ENCODE assay signal across 24 cellular contexts in the genomic region with DNA sequence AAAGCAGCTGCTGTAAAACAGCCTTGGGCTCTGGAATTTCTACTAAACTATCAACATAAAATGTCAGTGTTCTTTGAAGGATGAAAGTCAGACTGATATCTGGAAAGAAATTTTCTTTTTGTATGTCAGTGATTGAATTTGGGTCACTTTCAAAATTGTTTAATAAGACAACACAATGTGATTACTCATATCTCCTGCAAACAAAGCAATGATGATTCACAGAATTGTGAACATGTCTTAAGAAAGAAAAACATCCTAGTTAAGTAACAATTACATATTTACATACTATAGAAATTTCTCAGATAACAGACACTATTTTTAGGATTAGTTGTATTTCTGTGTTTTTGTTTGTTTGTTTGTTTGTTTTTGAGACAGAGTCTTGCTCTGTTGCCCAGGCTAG.
DNase-seq lines count a peak whose midpoint lies in the region; ATAC-seq and TF ChIP-seq lines count a peak whose summit lies in the region.
"Had no signal": no experiment of that assay in that cellular context is flagged by ENCODE, and none has a peak within 500 bp of the region (broad histone marks: within the 10 kb centered on the region; RNA-seq: fewer than 3 reads in every experiment).

No MANE protein-coding gene starts in this region.

- H3K36me3 ChIP-seq in adipocyte (ENCODE audit: control insufficient read depth, insufficient read depth, low read length, severe bottlenecking) (no peaks in the 10 kb centered on the region), mesendoderm (ENCODE audit: control insufficient read depth, insufficient read depth, low read length) (no peaks in the 10 kb centered on the region)
- H3K36me3 ChIP-seq: ascending aorta, esophagus muscularis mucosa, right atrium auricular region, tibial nerve had no signal

- ATAC-seq in HG03469 (IDR thresholded peaks at IDR 0.05; ENCODE audit: unreplicated experiment) = no peak
- no peak for ATAC-seq in GM18868 (IDR thresholded peaks at IDR 0.05; ENCODE audit: unreplicated experiment)
- ATAC-seq: activated CD8-positive, alpha-beta T cell treated with anti-CD3 and anti-CD28 coated beads, Interleukin-2, amount 10 ng/mL, durations not matched to agents 7 days and 5 days; GM23338; K562; naive thymus-derived CD4-positive, alpha-beta T cell; stimulated activated naive CD8-positive, alpha-beta T cell treated with anti-CD3 and anti-CD28 coated beads, Interleukin-15, amount 100 ng/mL, for 72 hours had no signal

- H4K5ac ChIP-seq in mesendoderm (ENCODE audit: low read length) = no peak overlapping the region

- H2BK15ac ChIP-seq in mesendoderm (replicated peaks; ENCODE audit: low read depth) = no peak overlapping the region

- TF ChIP-seq CTCF in fibroblast of mammary gland (conservative IDR thresholded peaks at IDR 0.05; ENCODE audit: control insufficient read depth, insufficient read depth, low read depth, low read length) = no peak

- H3K9ac ChIP-seq in adipocyte (ENCODE audit: low read length) (no peak overlapping the region), mesendoderm (ENCODE audit: low read length) (no peak overlapping the region)

- H3K27me3 ChIP-seq in adipocyte (replicated peaks; ENCODE audit: control insufficient read depth, insufficient read depth, low read length) = no peaks in the 10 kb centered on the region
- H3K27me3 ChIP-seq in mesendoderm (ENCODE audit: insufficient read depth, low read length, poor library complexity) = no peaks in the 10 kb centered on the region
- H3K27me3 ChIP-seq: ascending aorta, esophagus muscularis mucosa, right atrium auricular region, tibial nerve had no signal

- H3K18ac ChIP-seq in mesendoderm (ENCODE audit: low read length) = no peak overlapping the region

- no peak overlapping the region for H4K8ac ChIP-seq in mesendoderm (ENCODE audit: low read depth, low read length)

- no peak overlapping the region for H3K23ac ChIP-seq in mesendoderm (ENCODE audit: low read length)

- no peak overlapping the region for H2BK120ac ChIP-seq in mesendoderm (ENCODE audit: low read depth, low read length)

- H3K9me3 ChIP-seq in adipocyte (ENCODE audit: control insufficient read depth, low read length) = no peaks in the 10 kb centered on the region
- H3K9me3 ChIP-seq: ascending aorta, esophagus muscularis mucosa, right atrium auricular region, tibial nerve had no signal

- DNase-seq in DMS53 (lab: John Stamatoyannopoulos, UW) (peak; percentile 27), DMS53 treated with DMSO at 0.1 percent for 48 hours (lab: John Stamatoyannopoulos, UW; ENCODE audit: unreplicated experiment) (no peak), adipocyte (ENCODE audit: low read depth) (peak; percentile 57), fibroblast of mammary gland (ENCODE audit: low read depth) (peak; percentile 47), mesendoderm (no peak)
- no peak for DNase-seq in activated T-cell treated with anti-CD3 and anti-CD28 coated beads, Interleukin-2, amount 50 U/mL, for 48 hours
- DNase-seq: activated CD4-positive, CD25-positive, alpha-beta regulatory T cell treated with anti-CD3 and anti-CD28 coated beads, Interleukin-2, amount 50 U/mL, for 72 hours; activated CD8-positive, alpha-beta T cell treated with anti-CD3 and anti-CD28 coated beads, Interleukin-2, amount 10 ng/mL, durations not matched to agents 7 days and 5 days; activated naive CD4-positive, alpha-beta T cell treated with Interleukin-2 at 50 U/mL for 16 hours; effector CD8-positive, alpha-beta T cell; head of caudate nucleus; naive thymus-derived CD4-positive, alpha-beta T cell; NCI-H1436 treated with DMSO at 0.1 percent for 48 hours; NCI-H524 treated with DMSO at 0.1 percent for 48 hours; stimulated activated naive CD8-positive, alpha-beta T cell treated with anti-CD3 and anti-CD28 coated beads, Interleukin-15, amount 100 ng/mL, for 72 hours had no signal

- no peak overlapping the region for H3K56ac ChIP-seq in mesendoderm (ENCODE audit: low read length)

- H3K4me3 ChIP-seq in adipocyte (ENCODE audit: low read length) (no peak overlapping the region), fibroblast of mammary gland (ENCODE audit: control insufficient read depth, low read depth, low read length) (no peak overlapping the region), mesendoderm (ENCODE audit: low read length) (no peak overlapping the region)
- H3K4me3 ChIP-seq: ascending aorta, esophagus muscularis mucosa, GM23338, K562, right atrium auricular region, tibial nerve had no signal

- H3K4ac ChIP-seq in mesendoderm (ENCODE audit: low read depth, low read length) = no peak overlapping the region

- no peak overlapping the region for H3K4me2 ChIP-seq in mesendoderm (ENCODE audit: low read length)
- H3K4me2 ChIP-seq: GM23338 had no signal

- no peak overlapping the region for H3K27ac ChIP-seq in mesendoderm (ENCODE audit: low read depth, low read length)
- H3K27ac ChIP-seq: 22Rv1, ascending aorta, esophagus muscularis mucosa, right atrium auricular region, tibial nerve had no signal

- H3K4me1 ChIP-seq in adipocyte (ENCODE audit: control insufficient read depth, insufficient read depth, low read length) (no peaks in the 10 kb centered on the region), mesendoderm (ENCODE audit: control insufficient read depth, low read depth, low read length) (no peaks in the 10 kb centered on the region)
- H3K4me1 ChIP-seq: ascending aorta, esophagus muscularis mucosa, right atrium auricular region, tibial nerve had no signal

- no peaks in the 10 kb centered on the region for H3K79me2 ChIP-seq in mesendoderm (ENCODE audit: control insufficient read depth, insufficient read depth, low read length)

- no peak overlapping the region for H2BK5ac ChIP-seq in mesendoderm (ENCODE audit: low read length)

- no peak overlapping the region for H2AK5ac ChIP-seq in mesendoderm (ENCODE audit: low read length)

- no peaks in the 10 kb centered on the region for H3K79me1 ChIP-seq in mesendoderm (ENCODE audit: low read length)

Comparison
In these comparisons a context has a peak if more than half of its experiments do, and no peak if none do; other contexts are left out.
1. DNase-seq: peak in DMS53 (single experiment), adipocyte (single experiment) and fibroblast of mammary gland (single experiment); none in DMS53 treated with DMSO at 0.1 percent for 48 hours (single experiment), activated T-cell treated with anti-CD3 and anti-CD28 coated beads, Interleukin-2, amount 50 U/mL, for 48 hours (0 of 2) and mesendoderm (single experiment).